15 cellular contexts compared by ENCODE assay signal in genomic region chr2:68755071-68755470, GRCh38. TPM values are rescaled to one million over a fixed set of nuclear protein-coding genes. Genes with fewer than 3 reads are reported as not detected.
DNase-seq lines count a peak whose midpoint lies in the region; ATAC-seq, FAIRE-seq and TF ChIP-seq lines count a peak whose summit lies in the region.
"Had no signal": no experiment of that assay in that cellular context is flagged by ENCODE, and none has a peak within 500 bp of the region (broad histone marks: within the 10 kb centered on the region; RNA-seq: fewer than 3 reads in every experiment).

No MANE protein-coding gene starts in this region.

- H3K36me3 ChIP-seq in endothelial cell of umbilical vein (ENCODE audit: control insufficient read depth in 2 of 2, extremely low read depth in 1 of 2, insufficient read depth in 2 of 2, low read length in 2 of 2) = no peaks in the 10 kb centered on the region

- no peak for FAIRE-seq in endothelial cell of umbilical vein (lab: Jason Lieb, UNC)

- no peaks in the 10 kb centered on the region for H3K9me3 ChIP-seq in endothelial cell of umbilical vein (replicated peaks; ENCODE audit: control insufficient read depth, insufficient read depth, low read length)

- peak overlapping the region; percentile 45 for H3K4me3 Mint-ChIP-seq in activated T-cell treated with anti-CD3 and anti-CD28 coated beads, Interleukin-2, amount 50 U/mL, for 4 hours
- no peak overlapping the region for H3K4me3 Mint-ChIP-seq in WTC11
- no peak overlapping the region for H3K4me3 Mint-ChIP-seq in nephron progenitor cell

- peaks cover 91% of the 10 kb centered on the region for H3K4me1 Mint-ChIP-seq in activated T-cell treated with anti-CD3 and anti-CD28 coated beads, Interleukin-2, amount 50 U/mL, for 4 hours (ENCODE audit: low read depth)
- H3K4me1 Mint-ChIP-seq in WTC11 (peaks cover 17% of the 10 kb centered on the region), nephron progenitor cell (peaks cover 6% of the 10 kb centered on the region)

- intact Hi-C loops in endothelial cell of umbilical vein (cut with micrococcal nuclease) = no loop called here
- intact Hi-C loops in sciatic nerve (cut with DNase I) = loop anchor here (10.0 kb wide), 1 partner anchor 80 kb away; no protein-coding TSS in a partner anchor

- H3K27ac Mint-ChIP-seq in WTC11 (peak overlapping the region; percentile 21; the same call in 1 of the 2 replicates), nephron progenitor cell (no peak overlapping the region)

- dilution Hi-C loops in endothelial cell of umbilical vein (cut with MboI; ENCODE audit: extremely low pct_ligation_motif_present, low sequenced_read_pairs) = no loop called here

- H3K27me3 ChIP-seq in endothelial cell of umbilical vein (ENCODE audit: control insufficient read depth in 2 of 2, insufficient read depth in 2 of 2, low read length in 2 of 2) = no peaks in the 10 kb centered on the region

- H3K9ac ChIP-seq in endothelial cell of umbilical vein (replicated peaks; ENCODE audit: extremely low read depth, insufficient read depth, low read length) = no peak overlapping the region

- no peak overlapping the region for H2AFZ ChIP-seq in endothelial cell of umbilical vein (ENCODE audit: low read depth, low read length)

- no peak for ATAC-seq in activated T-cell treated with anti-CD3 and anti-CD28 coated beads, Interleukin-2, amount 50 U/mL, for 4 hours
- ATAC-seq in WTC11 (no peak), sciatic nerve (peak; percentile 79), HG02852 (IDR thresholded peaks at IDR 0.05; ENCODE audit: unreplicated experiment) (no peak)

- no peak for TF ChIP-seq POLR2A in endothelial cell of umbilical vein (IDR thresholded peaks at IDR 0.05; ENCODE audit: low read depth, low read length)

- DNase-seq in activated T-cell treated with anti-CD3 and anti-CD28 coated beads, Interleukin-2, amount 50 U/mL, for 4 hours = no peak
- no peak for DNase-seq in activated T-cell treated with anti-CD3 and anti-CD28 coated beads, Interleukin-2, amount 50 U/mL, for 48 hours
- DNase-seq in WTC11 (ENCODE audit: low spot score) (no peak), endothelial cell of umbilical vein (ENCODE audit: low read depth, low spot score) (peak; percentile 51), sciatic nerve (ENCODE audit: low spot score) (no peak), nephron progenitor cell (no peak), SHP77 treated with DMSO at 0.1 percent for 48 hours (lab: John Stamatoyannopoulos, UW) (no peak)
- DNase-seq: cerebellar nuclear complex; EL; GOT3; NCI-H2029; NK-92 treated with Interleukin-12 subunit alpha and Interleukin-12 subunit beta, amount 100 ng/mL, for 24 hours; stimulated activated CD4-positive, alpha-beta T cell treated with anti-CD3 and anti-CD28 coated beads, Interleukin-4, amount 100 ng/mL, for 4 hours; stimulated activated naive CD4-positive, alpha-beta T cell treated with Interleukin-2 at 50 U/mL for 16 hours had no signal

- no peak for TF ChIP-seq CTCF in WTC11 (IDR thresholded peaks at IDR 0.05)
- no peak for TF ChIP-seq CTCF in endothelial cell of umbilical vein (IDR thresholded peaks at IDR 0.05; ENCODE audit: extremely low read depth in 1 of 2, insufficient read depth in 1 of 2, low read depth in 1 of 2, low read length in 2 of 2)
- TF ChIP-seq CTCF in nephron progenitor cell (IDR thresholded peaks at IDR 0.05) = no peak

- POLR2A ChIA-PET in WTC11 (lab: Charles Lee) (no interaction called here), endothelial cell of umbilical vein (lab: Charles Lee) (no interaction called here)

- H3K36me3 Mint-ChIP-seq in activated T-cell treated with anti-CD3 and anti-CD28 coated beads, Interleukin-2, amount 50 U/mL, for 4 hours (ENCODE audit: insufficient read depth) = peaks cover 42% of the 10 kb centered on the region
- no peaks in the 10 kb centered on the region for H3K36me3 Mint-ChIP-seq in WTC11
- H3K36me3 Mint-ChIP-seq in nephron progenitor cell (ENCODE audit: low read depth) = peaks cover 10% of the 10 kb centered on the region

- no peaks in the 10 kb centered on the region for H3K79me2 ChIP-seq in endothelial cell of umbilical vein (ENCODE audit: control insufficient read depth, insufficient read depth, low read length)

- no peak overlapping the region for H3K27ac ChIP-seq in endothelial cell of umbilical vein (ENCODE audit: insufficient read depth, low read depth, low read length)

- H3K4me2 ChIP-seq in endothelial cell of umbilical vein (ENCODE audit: insufficient read depth, low read length) = no peak overlapping the region

- H3K27me3 Mint-ChIP-seq in activated T-cell treated with anti-CD3 and anti-CD28 coated beads, Interleukin-2, amount 50 U/mL, for 4 hours (ENCODE audit: low read depth) = no peaks in the 10 kb centered on the region
- peaks cover 3% of the 10 kb centered on the region; the same call in 1 of the 2 replicates for H3K27me3 Mint-ChIP-seq in WTC11 (ENCODE audit: low read depth)
- H3K27me3 Mint-ChIP-seq in nephron progenitor cell (ENCODE audit: low read depth, poor library complexity) = peaks cover 10% of the 10 kb centered on the region

- CTCF ChIA-PET in WTC11 (lab: Charles Lee) = interaction anchor here (2.9 kb wide), 1 partner anchor 170 kb away, joined by 12 read pairs; no protein-coding TSS in a partner anchor
- CTCF ChIA-PET in endothelial cell of umbilical vein (lab: Charles Lee) = interaction anchor here (0.8 to 1.6 kb wide), 3 partner anchors 10 to 155 kb away, joined by 3 to 5 read pairs (median 4); no protein-coding TSS in a partner anchor

- H3K9me3 Mint-ChIP-seq in activated T-cell treated with anti-CD3 and anti-CD28 coated beads, Interleukin-2, amount 50 U/mL, for 4 hours = peaks cover 9% of the 10 kb centered on the region
- H3K9me3 Mint-ChIP-seq in WTC11 = peaks cover 8% of the 10 kb centered on the region; the same call in 1 of the 2 replicates
- H3K9me3 Mint-ChIP-seq in nephron progenitor cell = peaks cover 11% of the 10 kb centered on the region

- no TSS peak for BruUV-seq in endothelial cell of umbilical vein (replicated peaks; lab: Mats Ljungman, UMichigan)

- H3K4me1 ChIP-seq in endothelial cell of umbilical vein (ENCODE audit: control insufficient read depth, extremely low read depth, insufficient read depth, low read length) = peaks cover 7% of the 10 kb centered on the region

- H4K20me1 ChIP-seq in endothelial cell of umbilical vein (replicated peaks; ENCODE audit: control insufficient read depth, extremely low read depth, insufficient read depth, low read length) = no peaks in the 10 kb centered on the region

- no peaks in the 10 kb centered on the region for H3K9me1 ChIP-seq in endothelial cell of umbilical vein (replicated peaks; ENCODE audit: control insufficient read depth, extremely low read depth, insufficient read depth, low read length)

- H3K4me3 ChIP-seq in endothelial cell of umbilical vein (replicated peaks in 1 of 3; ENCODE audit: insufficient read depth in 1 of 3, low read depth in 1 of 3, low read length in 3 of 3) = no peak overlapping the region

TF ChIP-seq in WTC11, 78 proteins besides CTCF, POLR2A, EP300 and RAD21:
- TF ChIP-seq FOXP4 (CRISPR knock-in tag; IDR thresholded peaks at IDR 0.05) (no peak), MYBL2 (CRISPR knock-in tag; IDR thresholded peaks at IDR 0.05) (no peak)

TF ChIP-seq in endothelial cell of umbilical vein, 7 proteins besides CTCF, POLR2A, EP300 and RAD21:
- TF ChIP-seq JUN (IDR thresholded peaks at IDR 0.05; ENCODE audit: borderline replicate concordance, insufficient read depth, insufficient read length, low read depth) (no peak), EZH2 (IDR thresholded peaks at IDR 0.05; ENCODE audit: borderline replicate concordance, low read depth, low read length, severe bottlenecking) (no peak), GATA2 (IDR thresholded peaks at IDR 0.05; ENCODE audit: insufficient read depth, insufficient read length, low read depth, low read length) (no peak), FOS (IDR thresholded peaks at IDR 0.05; ENCODE audit: borderline replicate concordance, insufficient read depth, low read length) (no peak), MAX (IDR thresholded peaks at IDR 0.05; ENCODE audit: insufficient read depth, insufficient read length) (no peak), MYC (IDR thresholded peaks at IDR 0.05; ENCODE audit: low read depth, low read length) (no peak), POLR2AphosphoS5 (IDR thresholded peaks at IDR 0.05; ENCODE audit: insufficient read depth, low read depth, low read length) (no peak)
TF ChIP-seq in endothelial cell of umbilical vein: peak in this region for 0.

RNA-seq across cellular contexts. Expression of gene ARHGAP25, which starts 20.5 kb away (rescaled TPM):
- 10 to 100 TPM; 48.6 to 55.7 (median 52.1) TPM for total RNA-seq in activated T-cell treated with anti-CD3 and anti-CD28 coated beads, Interleukin-2, amount 50 U/mL, for 4 hours
- total RNA-seq in WTC11 (2021) (2.6 to 3.4 TPM (median 2.9 TPM) in 3 replicates), endothelial cell of umbilical vein (1.2 and 2.0 TPM in 2 replicates), sciatic nerve (21.6 TPM)
- polyA plus RNA-seq in endothelial cell of umbilical vein = 0.50 and 0.64 TPM in 2 replicates
- polyA plus RNA-seq in endothelial cell of umbilical vein (2011; cell fraction: cytosol; rRNA removed) = 0.66 and 0.68 TPM in 2 replicates
- polyA plus RNA-seq in endothelial cell of umbilical vein (2011; cell fraction: nucleus; rRNA removed) = 0.58 and 0.60 TPM in 2 replicates
- polyA plus RNA-seq in endothelial cell of umbilical vein (2012) = 0.28 and 0.31 TPM in 2 replicates
- 0.64 and 0.83 TPM in 2 replicates for polyA minus RNA-seq in endothelial cell of umbilical vein
- polyA minus RNA-seq in endothelial cell of umbilical vein (2011; cell fraction: cytosol; rRNA and poly(A)+ RNA removed) = not detected
- 1.4 and 1.9 TPM in 2 replicates for polyA minus RNA-seq in endothelial cell of umbilical vein (2011; cell fraction: nucleus; rRNA and poly(A)+ RNA removed)
